In the genomic region with DNA sequence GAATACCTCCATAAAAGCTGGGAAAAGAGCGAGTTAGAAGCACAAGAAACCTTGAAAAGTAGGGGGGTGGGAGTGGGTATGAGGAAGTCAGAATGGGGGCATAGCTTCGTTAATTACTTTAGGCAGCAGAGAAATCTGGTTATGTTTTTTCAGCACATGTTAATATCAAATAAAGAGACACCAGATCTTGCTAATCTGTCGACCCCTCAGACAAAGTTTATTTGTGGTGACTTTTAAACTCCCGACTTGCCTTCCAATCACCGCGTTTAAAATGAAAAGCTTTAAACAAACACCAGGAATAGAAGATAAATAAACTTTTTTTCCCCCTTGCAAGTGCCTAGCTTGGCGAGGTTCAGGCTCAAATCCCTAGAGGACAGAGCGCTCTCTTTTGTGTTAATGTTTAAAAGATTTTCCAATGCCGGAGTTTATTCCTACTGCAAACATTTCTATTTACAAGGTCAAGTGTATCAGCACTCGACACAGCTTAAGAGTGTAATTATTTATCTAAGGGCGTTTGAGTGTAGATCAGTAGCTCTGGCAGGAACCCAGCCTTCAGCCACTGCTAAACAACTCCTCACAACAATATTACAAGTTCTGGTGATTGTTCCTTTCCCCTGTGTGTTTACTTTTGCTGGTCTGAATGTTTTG, we compare ENCODE assay signal across 1 cellular context.
TF ChIP-seq lines count a peak whose summit lies in the region.

No MANE protein-coding gene starts in this region.

TF ChIP-seq in HEK293, 187 proteins besides CTCF, POLR2A, EP300 and RAD21 (continued from another document and continues in another):
- TF ChIP-seq, protein P1, sequence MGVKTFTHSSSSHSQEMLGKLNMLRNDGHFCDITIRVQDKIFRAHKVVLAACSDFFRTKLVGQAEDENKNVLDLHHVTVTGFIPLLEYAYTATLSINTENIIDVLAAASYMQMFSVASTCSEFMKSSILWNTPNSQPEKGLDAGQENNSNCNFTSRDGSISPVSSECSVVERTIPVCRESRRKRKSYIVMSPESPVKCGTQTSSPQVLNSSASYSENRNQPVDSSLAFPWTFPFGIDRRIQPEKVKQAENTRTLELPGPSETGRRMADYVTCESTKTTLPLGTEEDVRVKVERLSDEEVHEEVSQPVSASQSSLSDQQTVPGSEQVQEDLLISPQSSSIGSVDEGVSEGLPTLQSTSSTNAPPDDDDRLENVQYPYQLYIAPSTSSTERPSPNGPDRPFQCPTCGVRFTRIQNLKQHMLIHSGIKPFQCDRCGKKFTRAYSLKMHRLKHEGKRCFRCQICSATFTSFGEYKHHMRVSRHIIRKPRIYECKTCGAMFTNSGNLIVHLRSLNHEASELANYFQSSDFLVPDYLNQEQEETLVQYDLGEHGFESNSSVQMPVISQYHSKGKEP (tag by site-specific recombination; IDR thresholded peaks at IDR 0.05), result peak; percentile 91
- TF ChIP-seq ZNF37A (tag by site-specific recombination; IDR thresholded peaks at IDR 0.05) (no peak), GFI1B (tag by site-specific recombination; IDR thresholded peaks at IDR 0.05) (peak; percentile 76), ZNF776 (tag by site-specific recombination; IDR thresholded peaks at IDR 0.05; ENCODE audit: borderline replicate concordance) (no peak), ZNF433 (tag by site-specific recombination; IDR thresholded peaks at IDR 0.05; ENCODE audit: low read depth) (no peak), ZNF23 (tag by site-specific recombination; IDR thresholded peaks at IDR 0.05; ENCODE audit: borderline replicate concordance) (no peak), REPIN1 (tag by site-specific recombination; IDR thresholded peaks at IDR 0.05; ENCODE audit: low read depth) (no peak), ZNF302 (tag by site-specific recombination; IDR thresholded peaks at IDR 0.05; ENCODE audit: low read depth) (no peak), ZNF610 (tag by site-specific recombination; IDR thresholded peaks at IDR 0.05; ENCODE audit: borderline replicate concordance) (no peak), ZNF16 (tag by site-specific recombination; IDR thresholded peaks at IDR 0.05; ENCODE audit: low read depth) (no peak), ZFHX2 (tag by site-specific recombination; conservative IDR thresholded peaks at IDR 0.05) (no peak), BCL11B (tag by site-specific recombination; IDR thresholded peaks at IDR 0.05; ENCODE audit: low read depth) (no peak), TRIM28 (IDR thresholded peaks at IDR 0.05; ENCODE audit: borderline replicate concordance, low read length) (no peak; the same call in 1 of the 2 replicates), GLIS1 (tag by site-specific recombination; IDR thresholded peaks at IDR 0.05) (peak; percentile 73), HOXA7 (CRISPR knock-in tag; IDR thresholded peaks at IDR 0.05; ENCODE audit: borderline replicate concordance) (no peak), ZNF175 (tag by site-specific recombination; IDR thresholded peaks at IDR 0.05) (no peak), ZNF426 (tag by site-specific recombination; IDR thresholded peaks at IDR 0.05) (no peak), ZNF521 (tag by site-specific recombination; IDR thresholded peaks at IDR 0.05) (no peak), ZNF266 (tag by site-specific recombination; IDR thresholded peaks at IDR 0.05; ENCODE audit: low read depth) (no peak), ZNF830 (tag by site-specific recombination; IDR thresholded peaks at IDR 0.05; ENCODE audit: low read depth) (no peak), ZNF155 (tag by site-specific recombination; IDR thresholded peaks at IDR 0.05) (no peak), ZNF785 (tag by site-specific recombination; IDR thresholded peaks at IDR 0.05) (no peak), GLI4 (tag by site-specific recombination; IDR thresholded peaks at IDR 0.05) (no peak), MYNN (tag by site-specific recombination; IDR thresholded peaks at IDR 0.05; ENCODE audit: borderline replicate concordance) (peak; percentile 68), SCRT1 (tag by site-specific recombination; IDR thresholded peaks at IDR 0.05; ENCODE audit: borderline replicate concordance) (no peak), ZNF416 (tag by site-specific recombination; IDR thresholded peaks at IDR 0.05) (no peak), ZNF548 (tag by site-specific recombination; IDR thresholded peaks at IDR 0.05) (no peak), ZNF549 (tag by site-specific recombination; IDR thresholded peaks at IDR 0.05) (no peak)
- TF ChIP-seq, protein P2, sequence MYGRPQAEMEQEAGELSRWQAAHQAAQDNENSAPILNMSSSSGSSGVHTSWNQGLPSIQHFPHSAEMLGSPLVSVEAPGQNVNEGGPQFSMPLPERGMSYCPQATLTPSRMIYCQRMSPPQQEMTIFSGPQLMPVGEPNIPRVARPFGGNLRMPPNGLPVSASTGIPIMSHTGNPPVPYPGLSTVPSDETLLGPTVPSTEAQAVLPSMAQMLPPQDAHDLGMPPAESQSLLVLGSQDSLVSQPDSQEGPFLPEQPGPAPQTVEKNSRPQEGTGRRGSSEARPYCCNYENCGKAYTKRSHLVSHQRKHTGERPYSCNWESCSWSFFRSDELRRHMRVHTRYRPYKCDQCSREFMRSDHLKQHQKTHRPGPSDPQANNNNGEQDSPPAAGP (tag by site-specific recombination; IDR thresholded peaks at IDR 0.05), result no peak
- TF ChIP-seq, protein P3, sequence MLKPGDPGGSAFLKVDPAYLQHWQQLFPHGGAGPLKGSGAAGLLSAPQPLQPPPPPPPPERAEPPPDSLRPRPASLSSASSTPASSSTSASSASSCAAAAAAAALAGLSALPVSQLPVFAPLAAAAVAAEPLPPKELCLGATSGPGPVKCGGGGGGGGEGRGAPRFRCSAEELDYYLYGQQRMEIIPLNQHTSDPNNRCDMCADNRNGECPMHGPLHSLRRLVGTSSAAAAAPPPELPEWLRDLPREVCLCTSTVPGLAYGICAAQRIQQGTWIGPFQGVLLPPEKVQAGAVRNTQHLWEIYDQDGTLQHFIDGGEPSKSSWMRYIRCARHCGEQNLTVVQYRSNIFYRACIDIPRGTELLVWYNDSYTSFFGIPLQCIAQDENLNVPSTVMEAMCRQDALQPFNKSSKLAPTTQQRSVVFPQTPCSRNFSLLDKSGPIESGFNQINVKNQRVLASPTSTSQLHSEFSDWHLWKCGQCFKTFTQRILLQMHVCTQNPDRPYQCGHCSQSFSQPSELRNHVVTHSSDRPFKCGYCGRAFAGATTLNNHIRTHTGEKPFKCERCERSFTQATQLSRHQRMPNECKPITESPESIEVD (tag by site-specific recombination; IDR thresholded peaks at IDR 0.05), result peak; percentile 99
- TF ChIP-seq, protein P4, sequence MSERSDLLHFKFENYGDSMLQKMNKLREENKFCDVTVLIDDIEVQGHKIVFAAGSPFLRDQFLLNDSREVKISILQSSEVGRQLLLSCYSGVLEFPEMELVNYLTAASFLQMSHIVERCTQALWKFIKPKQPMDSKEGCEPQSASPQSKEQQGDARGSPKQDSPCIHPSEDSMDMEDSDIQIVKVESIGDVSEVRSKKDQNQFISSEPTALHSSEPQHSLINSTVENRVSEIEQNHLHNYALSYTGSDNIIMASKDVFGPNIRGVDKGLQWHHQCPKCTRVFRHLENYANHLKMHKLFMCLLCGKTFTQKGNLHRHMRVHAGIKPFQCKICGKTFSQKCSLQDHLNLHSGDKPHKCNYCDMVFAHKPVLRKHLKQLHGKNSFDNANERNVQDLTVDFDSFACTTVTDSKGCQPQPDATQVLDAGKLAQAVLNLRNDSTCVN (tag by site-specific recombination; optimal IDR thresholded peaks at IDR 0.05), result no peak
- TF ChIP-seq, protein P5, sequence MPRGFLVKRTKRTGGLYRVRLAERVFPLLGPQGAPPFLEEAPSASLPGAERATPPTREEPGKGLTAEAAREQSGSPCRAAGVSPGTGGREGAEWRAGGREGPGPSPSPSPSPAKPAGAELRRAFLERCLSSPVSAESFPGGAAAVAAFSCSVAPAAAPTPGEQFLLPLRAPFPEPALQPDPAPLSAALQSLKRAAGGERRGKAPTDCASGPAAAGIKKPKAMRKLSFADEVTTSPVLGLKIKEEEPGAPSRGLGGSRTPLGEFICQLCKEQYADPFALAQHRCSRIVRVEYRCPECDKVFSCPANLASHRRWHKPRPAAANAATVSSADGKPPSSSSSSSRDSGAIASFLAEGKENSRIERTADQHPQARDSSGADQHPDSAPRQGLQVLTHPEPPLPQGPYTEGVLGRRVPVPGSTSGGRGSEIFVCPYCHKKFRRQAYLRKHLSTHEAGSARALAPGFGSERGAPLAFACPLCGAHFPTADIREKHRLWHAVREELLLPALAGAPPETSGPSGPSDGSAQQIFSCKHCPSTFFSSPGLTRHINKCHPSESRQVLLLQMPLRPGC (tag by site-specific recombination; IDR thresholded peaks at IDR 0.05), result peak; percentile 84
- TF ChIP-seq, protein P6, sequence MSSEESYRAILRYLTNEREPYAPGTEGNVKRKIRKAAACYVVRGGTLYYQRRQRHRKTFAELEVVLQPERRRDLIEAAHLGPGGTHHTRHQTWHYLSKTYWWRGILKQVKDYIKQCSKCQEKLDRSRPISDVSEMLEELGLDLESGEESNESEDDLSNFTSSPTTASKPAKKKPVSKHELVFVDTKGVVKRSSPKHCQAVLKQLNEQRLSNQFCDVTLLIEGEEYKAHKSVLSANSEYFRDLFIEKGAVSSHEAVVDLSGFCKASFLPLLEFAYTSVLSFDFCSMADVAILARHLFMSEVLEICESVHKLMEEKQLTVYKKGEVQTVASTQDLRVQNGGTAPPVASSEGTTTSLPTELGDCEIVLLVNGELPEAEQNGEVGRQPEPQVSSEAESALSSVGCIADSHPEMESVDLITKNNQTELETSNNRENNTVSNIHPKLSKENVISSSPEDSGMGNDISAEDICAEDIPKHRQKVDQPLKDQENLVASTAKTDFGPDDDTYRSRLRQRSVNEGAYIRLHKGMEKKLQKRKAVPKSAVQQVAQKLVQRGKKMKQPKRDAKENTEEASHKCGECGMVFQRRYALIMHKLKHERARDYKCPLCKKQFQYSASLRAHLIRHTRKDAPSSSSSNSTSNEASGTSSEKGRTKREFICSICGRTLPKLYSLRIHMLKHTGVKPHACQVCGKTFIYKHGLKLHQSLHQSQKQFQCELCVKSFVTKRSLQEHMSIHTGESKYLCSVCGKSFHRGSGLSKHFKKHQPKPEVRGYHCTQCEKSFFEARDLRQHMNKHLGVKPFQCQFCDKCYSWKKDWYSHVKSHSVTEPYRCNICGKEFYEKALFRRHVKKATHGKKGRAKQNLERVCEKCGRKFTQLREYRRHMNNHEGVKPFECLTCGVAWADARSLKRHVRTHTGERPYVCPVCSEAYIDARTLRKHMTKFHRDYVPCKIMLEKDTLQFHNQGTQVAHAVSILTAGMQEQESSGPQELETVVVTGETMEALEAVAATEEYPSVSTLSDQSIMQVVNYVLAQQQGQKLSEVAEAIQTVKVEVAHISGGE (tag by site-specific recombination; conservative IDR thresholded peaks at IDR 0.05; ENCODE audit: low read depth), result no peak
- TF ChIP-seq, protein P7, sequence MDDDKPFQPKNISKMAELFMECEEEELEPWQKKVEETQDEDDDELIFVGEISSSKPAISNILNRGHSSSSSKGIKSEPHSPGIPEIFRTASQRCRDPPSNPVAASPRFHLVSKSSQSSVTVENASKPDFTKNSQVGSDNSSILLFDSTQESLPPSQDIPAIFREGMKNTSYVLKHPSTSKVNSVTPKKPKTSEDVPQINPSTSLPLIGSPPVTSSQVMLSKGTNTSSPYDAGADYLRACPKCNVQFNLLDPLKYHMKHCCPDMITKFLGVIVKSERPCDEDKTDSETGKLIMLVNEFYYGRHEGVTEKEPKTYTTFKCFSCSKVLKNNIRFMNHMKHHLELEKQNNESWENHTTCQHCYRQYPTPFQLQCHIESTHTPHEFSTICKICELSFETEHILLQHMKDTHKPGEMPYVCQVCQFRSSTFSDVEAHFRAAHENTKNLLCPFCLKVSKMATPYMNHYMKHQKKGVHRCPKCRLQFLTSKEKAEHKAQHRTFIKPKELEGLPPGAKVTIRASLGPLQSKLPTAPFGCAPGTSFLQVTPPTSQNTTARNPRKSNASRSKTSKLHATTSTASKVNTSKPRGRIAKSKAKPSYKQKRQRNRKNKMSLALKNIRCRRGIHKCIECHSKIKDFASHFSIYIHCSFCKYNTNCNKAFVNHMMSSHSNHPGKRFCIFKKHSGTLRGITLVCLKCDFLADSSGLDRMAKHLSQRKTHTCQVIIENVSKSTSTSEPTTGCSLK (tag by site-specific recombination; IDR thresholded peaks at IDR 0.05), result no peak
- TF ChIP-seq, protein P8, sequence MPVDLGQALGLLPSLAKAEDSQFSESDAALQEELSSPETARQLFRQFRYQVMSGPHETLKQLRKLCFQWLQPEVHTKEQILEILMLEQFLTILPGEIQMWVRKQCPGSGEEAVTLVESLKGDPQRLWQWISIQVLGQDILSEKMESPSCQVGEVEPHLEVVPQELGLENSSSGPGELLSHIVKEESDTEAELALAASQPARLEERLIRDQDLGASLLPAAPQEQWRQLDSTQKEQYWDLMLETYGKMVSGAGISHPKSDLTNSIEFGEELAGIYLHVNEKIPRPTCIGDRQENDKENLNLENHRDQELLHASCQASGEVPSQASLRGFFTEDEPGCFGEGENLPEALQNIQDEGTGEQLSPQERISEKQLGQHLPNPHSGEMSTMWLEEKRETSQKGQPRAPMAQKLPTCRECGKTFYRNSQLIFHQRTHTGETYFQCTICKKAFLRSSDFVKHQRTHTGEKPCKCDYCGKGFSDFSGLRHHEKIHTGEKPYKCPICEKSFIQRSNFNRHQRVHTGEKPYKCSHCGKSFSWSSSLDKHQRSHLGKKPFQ (tag by site-specific recombination; IDR thresholded peaks at IDR 0.05), result peak; percentile 57; the same call in 1 of the 2 replicates
